In the genomic region with DNA sequence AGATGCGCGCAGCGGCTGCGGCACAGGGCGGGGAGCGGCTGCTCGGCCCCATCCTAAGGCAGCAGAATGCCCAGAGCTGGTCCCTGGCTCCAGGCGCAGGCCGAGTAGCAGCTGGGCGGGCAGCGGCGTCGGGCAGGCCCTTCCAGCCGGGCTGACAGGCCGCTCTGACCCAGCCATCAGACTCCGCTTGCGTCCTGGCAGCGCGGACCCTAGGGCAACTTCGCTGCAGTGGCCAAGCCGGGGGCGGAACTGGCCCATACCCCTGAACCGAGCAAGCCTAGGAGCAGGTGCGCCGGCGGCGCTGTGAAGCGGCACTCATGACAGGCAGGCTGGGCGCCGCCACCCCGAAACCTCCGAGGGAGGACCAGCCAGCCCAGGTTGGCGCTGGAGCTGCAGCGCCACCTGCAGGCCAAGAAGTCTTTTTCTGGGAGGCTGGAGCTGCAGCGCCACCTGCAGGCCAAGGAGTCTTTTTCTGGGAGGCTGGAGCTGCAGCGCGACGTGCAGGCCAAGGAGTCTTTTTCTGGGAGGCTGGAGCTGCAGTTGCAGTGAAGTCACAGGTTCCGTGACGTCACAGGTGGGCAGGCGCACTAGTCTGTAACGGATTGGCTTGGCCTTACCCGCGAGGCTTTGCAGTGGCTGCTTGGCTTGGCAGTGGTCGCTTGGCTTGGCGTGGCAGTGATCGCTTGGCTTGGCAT, we compare ENCODE assay signal across 8 cellular contexts.
DNase-seq lines count a peak whose midpoint lies in the region; ATAC-seq and TF ChIP-seq lines count a peak whose summit lies in the region.
"Not testable (repeated sequence)": the region's sequence is repeated elsewhere in the genome, so short reads cannot be mapped to it uniquely, and the experiment has no call there.

No MANE protein-coding gene starts in this region.

- peak overlapping the region in 1 of 2 experiments; percentile 69; a peak in 1 of 4 replicates for H4K8ac ChIP-seq in IMR-90 (ENCODE audit: low read depth in 2 of 2, low read length in 2 of 2)

- not testable (repeated sequence) for H3K9me1 ChIP-seq in IMR-90 (ENCODE audit: insufficient read depth, low read length)

- H3K18ac ChIP-seq in IMR-90 (ENCODE audit: low read depth, low read length): not testable (repeated sequence)

- in situ Hi-C loops in IMR-90 (cut with MboI; ENCODE audit: low sequenced_read_pairs): not testable (repeated sequence)

- peak overlapping the region; percentile 32; the same call in 1 of the 2 replicates for H3K4me3 ChIP-seq in IMR-90 (ENCODE audit: insufficient read depth, low read depth, low read length)
- peak overlapping the region in 1 of 4 experiments; percentile 39 for H3K4me3 ChIP-seq in fibroblast of lung (replicated peaks in 1 of 4; ENCODE audit: control extremely low read depth in 1 of 4, insufficient read depth in 1 of 4, low read depth in 3 of 4, low read length in 4 of 4)

- POLR2A ChIA-PET in IMR-90 (lab: Charles Lee; ENCODE audit: unreplicated experiment): not testable (repeated sequence)

- not testable (repeated sequence) for H3K36me3 ChIP-seq in IMR-90 (ENCODE audit: control insufficient read depth, insufficient read depth, low read length); fibroblast of lung (ENCODE audit: control insufficient read depth, insufficient read depth, low read length)

- H2BK120ac ChIP-seq in IMR-90 (ENCODE audit: low read depth, low read length): not testable (repeated sequence)

- H4K20me1 ChIP-seq in IMR-90 (ENCODE audit: insufficient read depth, low read length); fibroblast of lung (ENCODE audit: control insufficient read depth, extremely low read depth, insufficient read depth, low read length): not testable (repeated sequence)

- not testable (repeated sequence) for H3K9me3 ChIP-seq in IMR-90 (ENCODE audit: control insufficient read depth, insufficient read depth, low read length); fibroblast of lung (ENCODE audit: control insufficient read depth, insufficient read depth, low read depth, low read length)

- H4K91ac ChIP-seq in IMR-90 (ENCODE audit: insufficient read depth, low read depth, low read length): not testable (repeated sequence)

- H4K5ac ChIP-seq in IMR-90 (ENCODE audit: low read depth, low read length): not testable (repeated sequence)

- BruUV-seq in IMR-90 (replicated peaks; lab: Mats Ljungman, UMichigan): not testable (repeated sequence)

- not testable (repeated sequence) for H2AK9ac ChIP-seq in IMR-90 (replicated peaks; ENCODE audit: low read depth, low read length, poor library complexity)

- H3K14ac ChIP-seq in IMR-90 (replicated peaks; ENCODE audit: low read depth, low read length): not testable (repeated sequence)

- not testable (repeated sequence) for H3K79me1 ChIP-seq in IMR-90 (ENCODE audit: low read depth in 1 of 2, low read length in 2 of 2)

- not testable (repeated sequence) for H3K27ac ChIP-seq in IMR-90 (ENCODE audit: insufficient read depth, low read length); fibroblast of lung (ENCODE audit: insufficient read depth, low read length)

- not testable (repeated sequence) for H3K4me1 ChIP-seq in IMR-90 (ENCODE audit: control insufficient read depth, insufficient read depth, low read length); fibroblast of lung (ENCODE audit: control insufficient read depth, extremely low read depth, insufficient read depth, low read length)

- H3K23ac ChIP-seq in IMR-90 (ENCODE audit: low read depth, low read length): not testable (repeated sequence)

- not testable (repeated sequence) for H3K4me2 ChIP-seq in IMR-90 (ENCODE audit: low read depth, low read length); fibroblast of lung (ENCODE audit: extremely low read depth, insufficient read depth, low read length)

- TF ChIP-seq CTCF in IMR-90 (conservative IDR thresholded peaks at IDR 0.05; ENCODE audit: low read depth, low read length) (peak; percentile 79), fibroblast of lung (conservative IDR thresholded peaks at IDR 0.05 in 1 of 2, IDR thresholded peaks at IDR 0.05 in 1 of 2; ENCODE audit: low read depth in 1 of 2, low read length in 2 of 2) (peak; percentile 60 to 65)

- not testable (repeated sequence) for H2AFZ ChIP-seq in IMR-90 (replicated peaks; ENCODE audit: low read length, poor library complexity); fibroblast of lung (ENCODE audit: low read length)

- TF ChIP-seq RAD21 in IMR-90 (IDR thresholded peaks at IDR 0.05; ENCODE audit: low read length): peak; percentile 72

- 2% methylated on average over 15 of the region's 47 CpGs; no CpG with 5 or more reads in 1 of the 2 experiments for WGBS in IMR-90 (ENCODE audit: extremely low coverage in 2 of 2, insufficient read length in 1 of 2), 2 experiments

- H2BK5ac ChIP-seq in IMR-90 (ENCODE audit: low read depth, low read length, poor library complexity, severe bottlenecking): not testable (repeated sequence)

- H2AK5ac ChIP-seq in IMR-90 (ENCODE audit: low read depth, low read length): not testable (repeated sequence)

- ATAC-seq in GM19467 (IDR thresholded peaks at IDR 0.05; ENCODE audit: unreplicated experiment) (peak; percentile 67), IMR-90 (ENCODE audit: low read depth) (peak; percentile 88)

- DNase-seq in AG20443 (ENCODE audit: low spot score) (peak; percentile 38), IMR-90 (peak; percentile 57), T-helper 2 cell (peak; percentile 53 to 84 (median 61)), fibroblast of lung (ENCODE audit: low read depth in 2 of 2) (peak; percentile 63), middle frontal gyrus (ENCODE audit: extremely low spot score, low spot score) (peak; percentile 5)
- DNase-seq in activated naive CD4-positive, alpha-beta T cell treated with Interleukin-2 at 50 U/mL for 16 hours: peak; percentile 76
- DNase-seq in stimulated activated CD4-positive, alpha-beta T cell treated with anti-CD3 and anti-CD28 coated beads, TNF-alpha, amount 100 ng/mL, for 1 hour (ENCODE audit: low read depth in 3 of 3, low spot score in 1 of 3): peak; percentile 43 to 71 (median 70)

- CTCF ChIA-PET in IMR-90 (lab: Yijun Ruan, JAX): not testable (repeated sequence)

- H3K4ac ChIP-seq in IMR-90 (ENCODE audit: low read depth, low read length): not testable (repeated sequence)

- not testable (repeated sequence) for TF ChIP-seq POLR2A in IMR-90 (IDR thresholded peaks at IDR 0.05; ENCODE audit: low read depth, low read length)

- H3K56ac ChIP-seq in IMR-90 (ENCODE audit: extremely low read depth, insufficient read depth, low read length): not testable (repeated sequence)

- not testable (repeated sequence) for H2BK20ac ChIP-seq in IMR-90 (ENCODE audit: low read depth, low read length)

- not testable (repeated sequence) for H3K27me3 ChIP-seq in IMR-90 (ENCODE audit: control insufficient read depth, insufficient read depth, low read length); fibroblast of lung (ENCODE audit: control insufficient read depth, insufficient read depth, low read length)

- not testable (repeated sequence) for H3K79me2 ChIP-seq in fibroblast of lung (ENCODE audit: control insufficient read depth, insufficient read depth, low read length)

- not testable (repeated sequence) for H2BK15ac ChIP-seq in IMR-90 (ENCODE audit: low read depth, low read length)

- intact Hi-C loops in IMR-90 (cut with micrococcal nuclease): loop anchor here (2.0 kb wide), 2 partner anchors 94 to 200 kb away; no protein-coding TSS in a partner anchor

- not testable (repeated sequence) for H3K9ac ChIP-seq in IMR-90 (ENCODE audit: low read depth, low read length); fibroblast of lung (ENCODE audit: insufficient read depth, low read length)

- dilution Hi-C loops in IMR-90 (cut with HindIII; ENCODE audit: low sequenced_read_pairs, unreplicated experiment): not testable (repeated sequence)

TF ChIP-seq in IMR-90, 13 proteins besides CTCF, POLR2A, EP300 and RAD21:
- 0 out of 2 replicates have a peak, but pooled peaks have one; percentile 33 for TF ChIP-seq MAZ (IDR thresholded peaks at IDR 0.05; ENCODE audit: borderline replicate concordance, low read depth, low read length)
- peak; percentile 82 for TF ChIP-seq SMC3 (IDR thresholded peaks at IDR 0.05; ENCODE audit: low read depth, low read length)

Comparison
In these comparisons a context has a peak if more than half of its experiments do, and no peak if none do; other contexts are left out.
1. DNase-seq: peak in every context shown above with its lines; median percentile 76 in activated naive CD4-positive, alpha-beta T cell treated with Interleukin-2 at 50 U/mL for 16 hours; 70 in stimulated activated CD4-positive, alpha-beta T cell treated with anti-CD3 and anti-CD28 coated beads, TNF-alpha, amount 100 ng/mL, for 1 hour; 63 in fibroblast of lung; 61 in T-helper 2 cell; 57 in IMR-90; 38 in AG20443; 5 in middle frontal gyrus.